ENCODE assay signal across 22 cellular contexts in genomic region chr3:37092484-37092883, GRCh38.
"Had no signal": no experiment of that assay in that cellular context is flagged by ENCODE, and none has a peak within 500 bp of the region (broad histone marks: within the 10 kb centered on the region; RNA-seq: fewer than 3 reads in every experiment).

No MANE protein-coding gene starts in this region.

- H3K9me3 ChIP-seq: MG63 had no signal

- ATAC-seq: T-cell had no signal

- H3K4me3 ChIP-seq: MG63, SK-N-MC had no signal

- H3K4me1 Mint-ChIP-seq: activated CD4-positive, alpha-beta T cell treated with anti-CD3 and anti-CD28 coated beads, Interleukin-2, amount 10 ng/mL, durations not matched to agents 7 days and 5 days; activated naive CD4-positive, alpha-beta T cell treated with anti-CD3 and anti-CD28 coated beads, Interleukin-2, amount 10 ng/mL, durations not matched to agents 7 days and 5 days had no signal

- H3K9me3 Mint-ChIP-seq: activated CD4-positive, alpha-beta memory T cell treated with anti-CD3 and anti-CD28 coated beads for 36 hours; activated CD4-positive, alpha-beta T cell treated with anti-CD3 and anti-CD28 coated beads, Interleukin-2, amount 10 ng/mL, durations not matched to agents 7 days and 5 days; activated naive CD4-positive, alpha-beta T cell treated with anti-CD3 and anti-CD28 coated beads, Interleukin-2, amount 10 ng/mL, durations not matched to agents 7 days and 5 days; activated T-helper 2 cell treated with anti-CD3 and anti-CD28 coated beads, Interferon-gamma antibody, Interleukin-2, Interleukin-4, amounts not matched to agents 10 μg/mL and 5 μg/mL and 100 μg/mL, durations not matched to agents 14 hours and 24 hours and 36 hours; brain; T-cell had no signal

- H3K27me3 Mint-ChIP-seq: activated CD4-positive, alpha-beta memory T cell treated with anti-CD3 and anti-CD28 coated beads for 36 hours; activated CD4-positive, alpha-beta T cell treated with anti-CD3 and anti-CD28 coated beads, Interleukin-2, amount 10 ng/mL, durations not matched to agents 7 days and 5 days; activated naive CD4-positive, alpha-beta T cell treated with anti-CD3 and anti-CD28 coated beads, Interleukin-2, amount 10 ng/mL, durations not matched to agents 7 days and 5 days; brain; T-cell had no signal

- DNase-seq: activated CD4-positive, alpha-beta memory T cell treated with anti-CD3 and anti-CD28 coated beads for 36 hours; activated CD4-positive, alpha-beta T cell treated with anti-CD3 and anti-CD28 coated beads, Interleukin-2, amount 10 ng/mL, durations not matched to agents 7 days and 5 days; activated CD4-positive, CD25-positive, alpha-beta regulatory T cell; activated gamma-delta T cell treated with Interleukin-2 at 50 U/mL for 16 hours; activated naive CD4-positive, alpha-beta T cell treated with anti-CD3 and anti-CD28 coated beads, Interleukin-2, amount 10 ng/mL, durations not matched to agents 7 days and 5 days; activated T-cell treated with anti-CD3 and anti-CD28 coated beads for 4 hours; activated T-cell treated with anti-CD3 and anti-CD28 coated beads, Interleukin-2, amount 50 U/mL, for 48 hours; amygdala; MG63; MV-4-11; NCI-H1092 treated with DMSO at 0.1 percent for 48 hours; NCI-H1436; NCI-H1694 treated with DMSO at 0.1 percent for 48 hours; NCI-H2029 treated with DMSO at 0.1 percent for 48 hours; NCI-H446; NCI-H524; SIG-M5; T-cell had no signal

- H3K27me3 ChIP-seq: MG63 had no signal

- H3K27ac ChIP-seq: SK-N-MC, VCaP had no signal

- H3K4me3 Mint-ChIP-seq: activated CD4-positive, alpha-beta memory T cell treated with anti-CD3 and anti-CD28 coated beads for 36 hours; activated CD4-positive, alpha-beta T cell treated with anti-CD3 and anti-CD28 coated beads, Interleukin-2, amount 10 ng/mL, durations not matched to agents 7 days and 5 days; activated naive CD4-positive, alpha-beta T cell treated with anti-CD3 and anti-CD28 coated beads, Interleukin-2, amount 10 ng/mL, durations not matched to agents 7 days and 5 days; brain; T-cell had no signal

- H3K27ac Mint-ChIP-seq: activated CD4-positive, alpha-beta memory T cell treated with anti-CD3 and anti-CD28 coated beads for 36 hours; activated CD4-positive, alpha-beta T cell treated with anti-CD3 and anti-CD28 coated beads, Interleukin-2, amount 10 ng/mL, durations not matched to agents 7 days and 5 days; activated naive CD4-positive, alpha-beta T cell treated with anti-CD3 and anti-CD28 coated beads, Interleukin-2, amount 10 ng/mL, durations not matched to agents 7 days and 5 days; activated T-helper 2 cell treated with anti-CD3 and anti-CD28 coated beads, Interferon-gamma antibody, Interleukin-2, Interleukin-4, amounts not matched to agents 10 μg/mL and 5 μg/mL and 100 μg/mL, durations not matched to agents 14 hours and 24 hours and 36 hours; brain; T-cell had no signal
